Comparison of ENCODE assay signal across 18 cellular contexts in genomic region chrX:11367609-11368430, GRCh38.
A peak's percentile ranks its signal among the peaks of the same experiment; 100 is the strongest.
DNase-seq lines count a peak whose midpoint lies in the region; ATAC-seq and TF ChIP-seq lines count a peak whose summit lies in the region.
"Had no signal": no experiment of that assay in that cellular context is flagged by ENCODE, and none has a peak within 500 bp of the region (broad histone marks: within the 10 kb centered on the region; RNA-seq: fewer than 3 reads in every experiment).

No MANE protein-coding gene starts in this region.

- H3K27ac Mint-ChIP-seq in CD8-positive, alpha-beta memory T cell = no peak overlapping the region
- H3K27ac Mint-ChIP-seq: activated CD4-positive, alpha-beta T cell treated with anti-CD3 and anti-CD28 coated beads, Interleukin-2, amount 10 ng/mL, durations not matched to agents 24 days and 14 days; T-helper 1 cell treated with Interleukin-12 subunit alpha and Interleukin-12 subunit beta and Interleukin-4 antibody, amounts not matched to agents 30 μg/mL and 1 μg/mL, for 36 hours had no signal

- H3K27ac ChIP-seq in CD8-positive, alpha-beta memory T cell (ENCODE audit: low read depth, low read length) = peak overlapping the region; percentile 43
- H3K27ac ChIP-seq in brain microvascular endothelial cell (no peak overlapping the region), breast epithelium (no peak overlapping the region)
- H3K27ac ChIP-seq: dorsolateral prefrontal cortex, gastroesophageal sphincter had no signal

- no peaks in the 10 kb centered on the region for H3K9me3 ChIP-seq in CD8-positive, alpha-beta memory T cell (ENCODE audit: low read length)
- no peaks in the 10 kb centered on the region for H3K9me3 ChIP-seq in breast epithelium
- H3K9me3 ChIP-seq: gastroesophageal sphincter had no signal

- no peaks in the 10 kb centered on the region for H3K4me1 Mint-ChIP-seq in CD8-positive, alpha-beta memory T cell
- H3K4me1 Mint-ChIP-seq: activated CD4-positive, alpha-beta T cell treated with anti-CD3 and anti-CD28 coated beads, Interleukin-2, amount 10 ng/mL, durations not matched to agents 24 days and 14 days had no signal

- H3K4me3 Mint-ChIP-seq in CD8-positive, alpha-beta memory T cell = no peak overlapping the region
- H3K4me3 Mint-ChIP-seq: activated CD4-positive, alpha-beta T cell treated with anti-CD3 and anti-CD28 coated beads, Interleukin-2, amount 10 ng/mL, durations not matched to agents 24 days and 14 days; activated T-cell treated with anti-CD3 and anti-CD28 coated beads, Interleukin-2, amount 50 U/mL, for 4 hours; T-helper 1 cell treated with Interleukin-12 subunit alpha and Interleukin-12 subunit beta and Interleukin-4 antibody, amounts not matched to agents 30 μg/mL and 1 μg/mL, for 36 hours had no signal

- H3K4me1 ChIP-seq in CD8-positive, alpha-beta memory T cell (ENCODE audit: insufficient read depth, low read length) = no peaks in the 10 kb centered on the region
- H3K4me1 ChIP-seq in breast epithelium = no peaks in the 10 kb centered on the region
- H3K4me1 ChIP-seq: gastroesophageal sphincter had no signal

- no peak for TF ChIP-seq CTCF in brain microvascular endothelial cell (IDR thresholded peaks at IDR 0.05; ENCODE audit: low read depth, low read length, missing control alignments)
- no peak for TF ChIP-seq CTCF in GM10266 (IDR thresholded peaks at IDR 0.05; ENCODE audit: control insufficient read depth, insufficient read depth, low read depth, missing control alignments)
- no peak for TF ChIP-seq CTCF in breast epithelium (IDR thresholded peaks at IDR 0.05)

- ATAC-seq in GM18858 (IDR thresholded peaks at IDR 0.05; ENCODE audit: unreplicated experiment) = no peak
- ATAC-seq: activated T-cell treated with anti-CD3 and anti-CD28 coated beads, Interleukin-2, amount 50 U/mL, for 4 hours; gastroesophageal sphincter; GM12878 had no signal

- H3K9me3 Mint-ChIP-seq in CD8-positive, alpha-beta memory T cell = peaks cover 0 to 7% (median 0%) of the 10 kb centered on the region in 5 donors
- H3K9me3 Mint-ChIP-seq: activated CD4-positive, alpha-beta T cell treated with anti-CD3 and anti-CD28 coated beads, Interleukin-2, amount 10 ng/mL, durations not matched to agents 24 days and 14 days; T-helper 1 cell treated with Interleukin-12 subunit alpha and Interleukin-12 subunit beta and Interleukin-4 antibody, amounts not matched to agents 30 μg/mL and 1 μg/mL, for 36 hours had no signal

- no peaks in the 10 kb centered on the region for H3K27me3 Mint-ChIP-seq in CD8-positive, alpha-beta memory T cell
- H3K27me3 Mint-ChIP-seq: activated CD4-positive, alpha-beta T cell treated with anti-CD3 and anti-CD28 coated beads, Interleukin-2, amount 10 ng/mL, durations not matched to agents 24 days and 14 days had no signal

- no peak for TF ChIP-seq POLR2A in breast epithelium (IDR thresholded peaks at IDR 0.05)

- no peaks in the 10 kb centered on the region for H3K36me3 ChIP-seq in CD8-positive, alpha-beta memory T cell (ENCODE audit: insufficient read depth, low read length)
- H3K36me3 ChIP-seq in brain microvascular endothelial cell (replicated peaks) (no peaks in the 10 kb centered on the region), breast epithelium (no peaks in the 10 kb centered on the region)
- H3K36me3 ChIP-seq: gastroesophageal sphincter had no signal

- POLR2A ChIA-PET in CD8-positive, alpha-beta memory T cell (lab: Charles Lee) = no interaction called here

- in situ Hi-C loops in brain microvascular endothelial cell (cut with HindIII; ENCODE audit: low pct_ligation_motif_present, low sequenced_read_pairs) = no loop called here

- H3K4me3 ChIP-seq in CD8-positive, alpha-beta memory T cell (ENCODE audit: low read length) = no peak overlapping the region
- no peak overlapping the region for H3K4me3 ChIP-seq in brain microvascular endothelial cell (ENCODE audit: low read depth, low read length)
- H3K4me3 ChIP-seq in breast epithelium = no peak overlapping the region
- H3K4me3 ChIP-seq: dorsolateral prefrontal cortex, gastroesophageal sphincter, GM12878 had no signal

- no peaks in the 10 kb centered on the region for H3K36me3 Mint-ChIP-seq in CD8-positive, alpha-beta memory T cell

- intact Hi-C loops in breast epithelium (cut with DNase I; ENCODE audit: low total_unique reads) = no loop called here

- no peak for DNase-seq in CD8-positive, alpha-beta memory T cell
- DNase-seq in Kasumi-1 (lab: John Stamatoyannopoulos, UW) (peak; percentile 45 to 54), brain microvascular endothelial cell (peak; percentile 15), left kidney (ENCODE audit: low read depth, low spot score) (peak; percentile 24), GM10266 (ENCODE audit: extremely low spot score) (no peak), breast epithelium (ENCODE audit: low spot score in 2 of 2) (no peak)
- no peak for DNase-seq in stimulated activated naive CD4-positive, alpha-beta T cell treated with Interleukin-2 at 50 U/mL for 16 hours (lab: John Stamatoyannopoulos, UW)
- DNase-seq: activated CD4-positive, alpha-beta T cell treated with anti-CD3 and anti-CD28 coated beads, Interleukin-2, amount 10 ng/mL, durations not matched to agents 24 days and 14 days; activated T-cell treated with anti-CD3 and anti-CD28 coated beads, Interleukin-2, amount 50 U/mL, for 4 hours; amniotic stem cell; DND-41; dorsolateral prefrontal cortex; NCI-H1417; NCI-H524 had no signal

- H3K27me3 ChIP-seq in CD8-positive, alpha-beta memory T cell (ENCODE audit: insufficient read depth, low read length, poor library complexity, severe bottlenecking) = no peaks in the 10 kb centered on the region
- H3K27me3 ChIP-seq in brain microvascular endothelial cell (replicated peaks) (no peaks in the 10 kb centered on the region), breast epithelium (peaks cover 0 to 14% of the 10 kb centered on the region in 2 donors)
- H3K27me3 ChIP-seq: gastroesophageal sphincter had no signal

- CTCF ChIA-PET in CD8-positive, alpha-beta memory T cell (lab: Charles Lee) = no interaction called here

Comparison
In these comparisons a context has a peak if more than half of its experiments do, and no peak if none do; other contexts are left out.
1. DNase-seq: peak in Kasumi-1 (2 of 2), brain microvascular endothelial cell (single experiment) and left kidney (single experiment); none in CD8-positive, alpha-beta memory T cell (0 of 5), GM10266 (single experiment), stimulated activated naive CD4-positive, alpha-beta T cell treated with Interleukin-2 at 50 U/mL for 16 hours (single experiment) and breast epithelium (0 of 2).